ENCODE assay signal across 1 cellular context in the genomic region with DNA sequence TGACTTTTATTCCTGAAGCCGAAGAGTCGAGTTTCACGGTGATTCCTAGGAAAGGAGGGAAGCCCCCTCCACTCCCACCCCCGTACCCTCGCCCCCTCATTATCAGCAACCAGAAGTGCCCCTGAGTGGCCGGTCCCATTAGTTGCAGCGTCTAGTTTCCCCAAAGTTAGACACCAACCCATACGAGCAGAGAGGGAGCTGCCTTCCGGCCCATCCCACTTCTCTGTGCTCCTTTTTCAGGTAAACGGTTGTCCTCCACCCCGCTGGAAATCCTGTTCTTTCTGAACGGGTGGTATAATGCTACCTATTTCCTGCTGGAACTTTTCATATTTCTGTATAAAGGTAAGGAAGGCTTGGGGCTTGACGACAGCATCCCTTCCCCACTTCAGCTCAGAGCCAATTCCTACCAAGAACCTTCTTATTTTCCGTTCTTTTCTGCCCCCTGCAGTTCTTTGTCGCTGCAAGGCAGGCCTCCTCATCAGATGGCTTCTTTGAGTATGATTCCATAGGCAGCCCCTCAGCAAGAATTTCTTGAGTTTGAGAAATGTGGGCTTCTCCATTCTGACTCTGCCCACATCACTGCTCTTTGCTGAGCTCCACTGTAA.
TF ChIP-seq lines count a peak whose summit lies in the region.

No MANE protein-coding gene starts in this region.

TF ChIP-seq in HepG2, 621 proteins besides CTCF, POLR2A, EP300 and RAD21:
- TF ChIP-seq NCOA2 (CRISPR knock-in tag; IDR thresholded peaks at IDR 0.05) (no peak), STAG1 (CRISPR knock-in tag; IDR thresholded peaks at IDR 0.05) (peak; percentile 60), ZNF263 (CRISPR knock-in tag; IDR thresholded peaks at IDR 0.05) (peak; percentile 63; the same call in 1 of the 2 replicates)
